In the genomic region with DNA sequence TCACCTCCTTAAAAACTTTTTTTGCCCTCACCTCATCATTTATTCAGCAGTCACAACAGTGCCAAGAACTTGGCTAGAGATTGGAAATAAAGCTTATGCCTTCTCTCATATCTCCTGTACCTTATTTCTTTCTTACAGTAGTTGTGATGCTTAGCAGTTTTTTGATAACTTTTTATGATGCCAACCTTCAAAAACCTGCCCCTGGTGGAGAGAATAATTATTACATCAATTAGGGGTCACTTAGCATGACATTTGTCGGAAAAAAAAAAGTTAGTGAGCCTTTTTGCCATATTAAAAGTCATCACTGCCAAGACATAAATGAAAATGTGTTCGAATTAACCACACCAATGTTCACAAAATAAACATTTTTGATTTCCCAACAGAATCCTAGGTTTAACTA, we compare ENCODE assay signal across 12 cellular contexts.
DNase-seq lines count a peak whose midpoint lies in the region; ATAC-seq and TF ChIP-seq lines count a peak whose summit lies in the region.
"Had no signal": no experiment of that assay in that cellular context is flagged by ENCODE, and none has a peak within 500 bp of the region (broad histone marks: within the 10 kb centered on the region; RNA-seq: fewer than 3 reads in every experiment).

No MANE protein-coding gene starts in this region.

- peaks cover 16% of the 10 kb centered on the region for H3K4me1 Mint-ChIP-seq in chondrocyte (ENCODE audit: low read depth)
- H3K4me1 Mint-ChIP-seq in neural progenitor cell = no peaks in the 10 kb centered on the region
- H3K4me1 Mint-ChIP-seq in stimulated activated memory B cell treated with anti-CD40 and anti-IgM and Interleukin-4, amounts not matched to agents 10 μg/mL and 1 μg/mL and 100 μg/mL, for 72 hours = no peaks in the 10 kb centered on the region
- H3K4me1 Mint-ChIP-seq: IgD-negative memory B cell had no signal

- H3K27me3 Mint-ChIP-seq in chondrocyte (ENCODE audit: low read depth) = no peaks in the 10 kb centered on the region
- H3K27me3 Mint-ChIP-seq in neural progenitor cell (ENCODE audit: insufficient read depth, low read depth) = peaks cover 6% of the 10 kb centered on the region
- no peaks in the 10 kb centered on the region for H3K27me3 Mint-ChIP-seq in stimulated activated memory B cell treated with anti-CD40 and anti-IgM and Interleukin-4, amounts not matched to agents 10 μg/mL and 1 μg/mL and 100 μg/mL, for 72 hours
- H3K27me3 Mint-ChIP-seq: IgD-negative memory B cell had no signal

- H3K27ac ChIP-seq in neural progenitor cell = no peak overlapping the region
- H3K27ac ChIP-seq: upper lobe of left lung had no signal

- DNase-seq in DMS53 (lab: John Stamatoyannopoulos, UW) (peak; percentile 36), DMS53 treated with DMSO at 0.1 percent for 48 hours (lab: John Stamatoyannopoulos, UW; ENCODE audit: unreplicated experiment) (no peak), chondrocyte (ENCODE audit: low spot score) (no peak), neural progenitor cell (ENCODE audit: low spot score) (peak; percentile 11), left lobe of liver (ENCODE audit: low spot score) (no peak), SIG-M5 treated with dmso at 0.1 percent for 504 hours (lab: John Stamatoyannopoulos, UW; ENCODE audit: unreplicated experiment) (no peak)
- DNase-seq: SIG-M5, small intestine, upper lobe of left lung had no signal

- no peak overlapping the region for H3K4me3 ChIP-seq in neural progenitor cell
- H3K4me3 ChIP-seq: upper lobe of left lung had no signal

- H3K36me3 Mint-ChIP-seq in chondrocyte (ENCODE audit: low read depth) (peaks cover 4% of the 10 kb centered on the region), neural progenitor cell (peaks cover 5% of the 10 kb centered on the region)
- peaks cover 6% of the 10 kb centered on the region for H3K36me3 Mint-ChIP-seq in stimulated activated memory B cell treated with anti-CD40 and anti-IgM and Interleukin-4, amounts not matched to agents 10 μg/mL and 1 μg/mL and 100 μg/mL, for 72 hours
- H3K36me3 Mint-ChIP-seq: IgD-negative memory B cell had no signal

- H4K20me1 ChIP-seq in neural progenitor cell (ENCODE audit: low read depth) = no peaks in the 10 kb centered on the region

- H3K9me3 Mint-ChIP-seq in chondrocyte (ENCODE audit: low read depth) (peaks cover 9% of the 10 kb centered on the region), neural progenitor cell (peaks cover 15% of the 10 kb centered on the region)
- no peaks in the 10 kb centered on the region for H3K9me3 Mint-ChIP-seq in stimulated activated memory B cell treated with anti-CD40 and anti-IgM and Interleukin-4, amounts not matched to agents 10 μg/mL and 1 μg/mL and 100 μg/mL, for 72 hours
- H3K9me3 Mint-ChIP-seq: IgD-negative memory B cell had no signal

- H3K27ac Mint-ChIP-seq in chondrocyte (ENCODE audit: unreplicated experiment) (no peak overlapping the region), neural progenitor cell (no peak overlapping the region)
- H3K27ac Mint-ChIP-seq in stimulated activated memory B cell treated with anti-CD40 and anti-IgM and Interleukin-4, amounts not matched to agents 10 μg/mL and 1 μg/mL and 100 μg/mL, for 72 hours = no peak overlapping the region
- H3K27ac Mint-ChIP-seq: IgD-negative memory B cell had no signal

- no peak overlapping the region for H2AFZ ChIP-seq in neural progenitor cell (replicated peaks)

- H3F3A ChIP-seq in neural progenitor cell (ENCODE audit: low read depth) = no peaks in the 10 kb centered on the region

- no peak for ATAC-seq in left lobe of liver
- ATAC-seq in stimulated activated memory B cell treated with anti-CD40 and anti-IgM and Interleukin-4, amounts not matched to agents 10 μg/mL and 1 μg/mL and 100 μg/mL, for 72 hours = no peak

- H3K4me2 ChIP-seq in neural progenitor cell = no peak overlapping the region

- peaks cover 16% of the 10 kb centered on the region for H3K9me3 ChIP-seq in neural progenitor cell (ENCODE audit: low read depth)
- H3K9me3 ChIP-seq: upper lobe of left lung had no signal

- no peak overlapping the region for H3K4me3 Mint-ChIP-seq in chondrocyte (ENCODE audit: unreplicated experiment)
- H3K4me3 Mint-ChIP-seq in neural progenitor cell = no peak overlapping the region
- H3K4me3 Mint-ChIP-seq in stimulated activated memory B cell treated with anti-CD40 and anti-IgM and Interleukin-4, amounts not matched to agents 10 μg/mL and 1 μg/mL and 100 μg/mL, for 72 hours = no peak overlapping the region

- TF ChIP-seq CTCF in LNCAP (IDR thresholded peaks at IDR 0.05) (peak; percentile 46), chondrocyte (IDR thresholded peaks at IDR 0.05) (peak; percentile 68), neural progenitor cell (IDR thresholded peaks at IDR 0.05) (peak; percentile 54)

- H3K4me1 ChIP-seq in neural progenitor cell = peaks cover 5% of the 10 kb centered on the region
- H3K4me1 ChIP-seq: upper lobe of left lung had no signal

- no peaks in the 10 kb centered on the region for H3K36me3 ChIP-seq in neural progenitor cell
- H3K36me3 ChIP-seq: upper lobe of left lung had no signal

- no peak overlapping the region for H3K9ac ChIP-seq in neural progenitor cell

- H3K27me3 ChIP-seq in neural progenitor cell = no peaks in the 10 kb centered on the region
- H3K27me3 ChIP-seq: upper lobe of left lung had no signal

- H3K79me2 ChIP-seq in neural progenitor cell (ENCODE audit: low read depth) = no peaks in the 10 kb centered on the region

Comparison
In these comparisons a context has a peak if more than half of its experiments do, and no peak if none do; other contexts are left out.
1. DNase-seq: peak in DMS53 (single experiment) and neural progenitor cell (single experiment); none in DMS53 treated with DMSO at 0.1 percent for 48 hours (single experiment), chondrocyte (single experiment), left lobe of liver (single experiment) and SIG-M5 treated with dmso at 0.1 percent for 504 hours (single experiment).
2. Peak in every context shown above with its lines, with median percentiles within 50 percentile points of each other: CTCF ChIP-seq.